Comparison of ENCODE assay signal across 8 cellular contexts in the genomic region with DNA sequence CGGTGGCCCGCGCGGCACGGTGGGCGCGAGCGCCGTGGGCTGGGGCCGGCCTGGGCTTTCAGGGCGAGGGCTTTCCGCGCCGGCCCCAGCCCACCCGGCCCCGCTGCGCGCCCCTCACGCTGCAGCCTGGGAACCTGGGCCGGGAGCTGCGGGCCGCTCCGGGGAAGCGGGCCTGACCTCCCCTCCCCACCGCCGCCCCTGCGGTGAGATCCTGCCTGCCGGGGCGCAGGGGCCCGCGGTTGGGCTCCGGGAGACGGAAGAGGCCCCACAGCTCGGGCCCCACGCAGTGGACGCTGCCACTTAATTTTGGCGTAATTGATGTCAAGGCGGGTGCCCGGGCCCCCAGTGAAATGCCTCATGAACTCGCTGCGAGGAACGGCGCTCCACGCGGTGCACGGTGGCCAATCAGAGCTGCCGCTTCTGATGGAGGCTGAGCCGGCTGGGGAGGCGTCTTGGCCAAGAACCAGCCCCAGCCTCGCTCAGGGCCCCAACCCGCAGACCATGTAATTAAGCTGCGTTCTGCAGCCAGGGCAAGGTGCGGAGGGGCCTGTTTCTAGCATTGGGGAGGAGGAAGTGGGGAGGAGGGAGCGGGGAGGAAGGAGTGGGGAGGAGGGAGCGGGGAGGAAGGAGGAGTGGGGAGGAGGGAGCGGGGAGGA.
DNase-seq lines count a peak whose midpoint lies in the region; ATAC-seq and TF ChIP-seq lines count a peak whose summit lies in the region.

No MANE protein-coding gene starts in this region.

- H3K4ac ChIP-seq in mesendoderm (ENCODE audit: low read depth, low read length), result no peak overlapping the region

- no peak overlapping the region for H3K18ac ChIP-seq in mesendoderm (ENCODE audit: low read length)

- H2BK5ac ChIP-seq in mesendoderm (ENCODE audit: low read length), result no peak overlapping the region

- H3K56ac ChIP-seq in mesendoderm (ENCODE audit: low read length), result peak overlapping the region; percentile 34

- H3K4me3 ChIP-seq in GM23338 (peak overlapping the region; percentile 68), mesendoderm (ENCODE audit: low read length) (no peak overlapping the region)

- H3K9me2 ChIP-seq in GM23338 (ENCODE audit: insufficient read depth), result no peaks in the 10 kb centered on the region

- ATAC-seq in GM23338, result peak; percentile 39
- ATAC-seq in GM21825 (IDR thresholded peaks at IDR 0.05; ENCODE audit: unreplicated experiment), result no peak
- ATAC-seq in HG02571 (IDR thresholded peaks at IDR 0.05; ENCODE audit: unreplicated experiment), result no peak

- H3K27ac Mint-ChIP-seq in GM23338, result no peak overlapping the region

- H3K27ac ChIP-seq in GM23338 (ENCODE audit: low read depth), result no peak overlapping the region
- H3K27ac ChIP-seq in mesendoderm (ENCODE audit: low read depth, low read length), result no peak overlapping the region

- peaks cover 35% of the 10 kb centered on the region for H3K27me3 Mint-ChIP-seq in GM23338 (ENCODE audit: insufficient read depth, low read depth, poor library complexity)

- WGBS in mesendoderm (ENCODE audit: extremely low coverage, insufficient coverage, low lambda C conversion rate), result no CpG with 5 or more reads among the region's 56 CpGs

- no peak overlapping the region for H4K8ac ChIP-seq in mesendoderm (ENCODE audit: low read depth, low read length)

- H3K9me3 Mint-ChIP-seq in GM23338, result peaks cover 10% of the 10 kb centered on the region

- H2AK5ac ChIP-seq in mesendoderm (ENCODE audit: low read length), result no peak overlapping the region

- H3K79me2 ChIP-seq in GM23338 (replicated peaks; ENCODE audit: insufficient read depth) (no peaks in the 10 kb centered on the region), mesendoderm (ENCODE audit: control insufficient read depth, insufficient read depth, low read length) (no peaks in the 10 kb centered on the region)

- H2AFZ ChIP-seq in GM23338, result peak overlapping the region; percentile 95

- H3K9ac ChIP-seq in mesendoderm (ENCODE audit: low read length), result no peak overlapping the region

- no peak overlapping the region for H3K23ac ChIP-seq in mesendoderm (ENCODE audit: low read length)

- H3K27me3 ChIP-seq in GM23338 (ENCODE audit: insufficient read depth) (peaks cover 52% of the 10 kb centered on the region), mesendoderm (ENCODE audit: insufficient read depth, low read length, poor library complexity) (peaks cover 24% of the 10 kb centered on the region)

- peak overlapping the region; percentile 68 for H3K4me3 Mint-ChIP-seq in GM23338

- no peaks in the 10 kb centered on the region for H4K20me1 ChIP-seq in GM23338 (replicated peaks; ENCODE audit: insufficient read depth)

- peaks cover 4% of the 10 kb centered on the region; the same call in 2 of the 3 replicates for H3K4me1 Mint-ChIP-seq in GM23338

- DNase-seq in GM23338 (ENCODE audit: low spot score) (peak; percentile 76), cerebellum (ENCODE audit: low spot score) (peak; percentile 67), mesendoderm (peak; percentile 58), NCI-H524 treated with DMSO at 0.1 percent for 48 hours (lab: John Stamatoyannopoulos, UW) (no peak)
- DNase-seq in activated CD4-positive, CD25-positive, alpha-beta regulatory T cell (lab: John Stamatoyannopoulos, UW), result peak; percentile 24 to 47 (median 42)
- peak; percentile 38 for DNase-seq in stimulated activated CD8-positive, alpha-beta memory T cell treated with anti-CD3 and anti-CD28 coated beads, Interleukin-12 subunit alpha, Interleukin-12 subunit beta, amount 100 ng/mL, for 24 hours (ENCODE audit: extremely low read depth)

- no peaks in the 10 kb centered on the region for H3K79me1 ChIP-seq in mesendoderm (ENCODE audit: low read length)

- no peaks in the 10 kb centered on the region for H3K36me3 Mint-ChIP-seq in GM23338 (ENCODE audit: low read depth)

- H3K36me3 ChIP-seq in GM23338 (ENCODE audit: insufficient read depth), result no peaks in the 10 kb centered on the region
- no peaks in the 10 kb centered on the region for H3K36me3 ChIP-seq in mesendoderm (ENCODE audit: control insufficient read depth, insufficient read depth, low read length)

- H4K5ac ChIP-seq in mesendoderm (ENCODE audit: low read length), result no peak overlapping the region

- no peak for TF ChIP-seq CTCF in GM23338 (conservative IDR thresholded peaks at IDR 0.05; ENCODE audit: low read depth in 2 of 2)

- H2BK15ac ChIP-seq in mesendoderm (replicated peaks; ENCODE audit: low read depth), result no peak overlapping the region

- H3K4me1 ChIP-seq in GM23338 (ENCODE audit: insufficient read depth), result peaks cover 17% of the 10 kb centered on the region
- no peaks in the 10 kb centered on the region for H3K4me1 ChIP-seq in mesendoderm (ENCODE audit: control insufficient read depth, low read depth, low read length)

- 0 out of 2 replicates have a peak, but pooled peaks cover 2% of the 10 kb centered on the region for H3F3A ChIP-seq in GM23338 (replicated peaks; ENCODE audit: low read depth)

- H2BK120ac ChIP-seq in mesendoderm (ENCODE audit: low read depth, low read length), result no peak overlapping the region

- H3K4me2 ChIP-seq in GM23338 (peak overlapping the region; percentile 86), mesendoderm (ENCODE audit: low read length) (peak overlapping the region; percentile 40)

TF ChIP-seq in GM23338, 12 proteins besides CTCF, POLR2A, EP300 and RAD21:
- TF ChIP-seq EZH2 (IDR thresholded peaks at IDR 0.05; ENCODE audit: low read depth, unreplicated experiment) (peak; percentile 80), POLR2AphosphoS5 (IDR thresholded peaks at IDR 0.05; ENCODE audit: low read depth) (no peak), JUNB (IDR thresholded peaks at IDR 0.05; ENCODE audit: unreplicated experiment) (no peak)
